ENCODE assay signal across 24 cellular contexts in the genomic region with DNA sequence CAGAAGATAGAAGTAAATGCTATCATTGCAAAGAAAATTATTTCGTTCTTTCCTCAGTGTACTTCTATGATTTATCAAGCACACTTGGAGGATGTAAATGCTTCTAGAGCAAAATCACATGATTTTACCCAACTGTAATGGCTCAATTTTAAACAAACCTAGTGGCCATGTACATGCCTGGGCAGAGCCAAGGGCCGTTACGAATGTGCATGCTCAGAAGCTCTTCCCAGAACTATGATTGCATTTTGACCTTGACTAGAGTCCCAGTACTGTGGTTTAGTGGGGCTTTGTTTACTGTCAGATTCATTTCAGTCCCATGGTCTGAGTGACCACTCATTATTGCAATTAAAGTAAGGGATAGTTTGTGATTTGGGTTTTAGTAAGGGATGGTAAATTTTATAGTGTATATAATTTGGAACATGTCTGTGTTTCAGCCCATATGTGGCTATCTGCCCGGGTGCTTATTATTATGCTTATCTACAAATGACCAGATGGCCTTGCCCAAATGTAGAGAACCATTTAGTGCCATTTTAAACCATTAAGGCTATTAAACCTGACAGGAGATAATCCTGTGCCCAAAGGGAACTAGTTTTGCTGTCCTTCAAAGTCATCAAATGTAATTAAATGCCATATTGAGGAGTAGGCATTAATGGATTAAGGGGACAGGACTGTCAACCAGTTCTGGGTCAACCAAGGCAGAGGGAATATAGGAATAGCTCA.
A peak's percentile ranks its signal among the peaks of the same experiment; 100 is the strongest.
DNase-seq lines count a peak whose midpoint lies in the region; ATAC-seq, FAIRE-seq and TF ChIP-seq lines count a peak whose summit lies in the region.
"Had no signal": no experiment of that assay in that cellular context is flagged by ENCODE, and none has a peak within 500 bp of the region (broad histone marks: within the 10 kb centered on the region; RNA-seq: fewer than 3 reads in every experiment).

No MANE protein-coding gene starts in this region.

- no peaks in the 10 kb centered on the region for H4K20me1 ChIP-seq in HepG2 (ENCODE audit: insufficient read depth, low read length)

- H3K27ac Mint-ChIP-seq in immature natural killer cell = no peak overlapping the region
- H3K27ac Mint-ChIP-seq: B cell; CD4-positive, CD25-positive, alpha-beta regulatory T cell had no signal

- POLR2A ChIA-PET in HepG2 (lab: Yijun Ruan, JAX) = no interaction called here

- H3K4me1 ChIP-seq in HepG2 (ENCODE audit: insufficient read depth, low read length) = peaks cover 10% of the 10 kb centered on the region; the same call in 1 of the 2 replicates

- TF ChIP-seq POLR2A in HepG2 (IDR thresholded peaks at IDR 0.05; ENCODE audit: insufficient read depth in 1 of 2, low read depth in 2 of 2, low read length in 2 of 2) = no peak

- H3K79me2 ChIP-seq in HepG2 (ENCODE audit: insufficient read depth, low read length) = no peaks in the 10 kb centered on the region

- FAIRE-seq in bronchial epithelial cell (lab: Jason Lieb, UNC) = no peak
- no peak for FAIRE-seq in HepG2 (lab: Jason Lieb, UNC)
- FAIRE-seq: GM12878, GM18507, H1, K562 had no signal

- under 1% methylated on average over 4 of the region's 4 CpGs for WGBS in HepG2 (ENCODE audit: low lambda C conversion rate)

- H3K4me2 ChIP-seq in HepG2 (ENCODE audit: low read depth, low read length) = peak overlapping the region; percentile 14; the same call in 1 of the 2 replicates
- H3K4me2 ChIP-seq: PC-9 had no signal

- peaks cover 2% of the 10 kb centered on the region for H3K27me3 ChIP-seq in bronchial epithelial cell (ENCODE audit: control insufficient read depth, insufficient read depth, low read length)
- H3K27me3 ChIP-seq in HepG2 (ENCODE audit: control insufficient read depth in 1 of 2, insufficient read depth in 2 of 2, low read length in 2 of 2) = 0 out of 5 replicates have a peak, but pooled peaks cover 0 to 3% of the 10 kb centered on the region in 2 experiments

- TF ChIP-seq RAD21 in HepG2 (CRISPR knock-in tag; IDR thresholded peaks at IDR 0.05) = no peak

- no peak overlapping the region for H2AFZ ChIP-seq in HepG2 (ENCODE audit: low read length)
- H2AFZ ChIP-seq: PC-9 had no signal

- in situ Hi-C loops in HepG2 (cut with HindIII; ENCODE audit: extremely low pct_ligation_motif_present, low pct_unique_long_range_greater_than_20kb) = no loop called here

- no peak overlapping the region for H3K27ac ChIP-seq in HepG2 (ENCODE audit: extremely low read length, insufficient read depth, low read length)
- H3K27ac ChIP-seq: PC-9 had no signal

- H3K9ac ChIP-seq in HepG2 (ENCODE audit: insufficient read depth, low read depth, low read length) = no peak overlapping the region

- no peak for TF ChIP-seq CTCF in bronchial epithelial cell (IDR thresholded peaks at IDR 0.05; ENCODE audit: insufficient read depth, low read length, severe bottlenecking)
- TF ChIP-seq CTCF in HepG2 (CRISPR knock-in tag; IDR thresholded peaks at IDR 0.05) = no peak

- H3K36me3 Mint-ChIP-seq in immature natural killer cell = no peaks in the 10 kb centered on the region
- H3K36me3 Mint-ChIP-seq: CD4-positive, CD25-positive, alpha-beta regulatory T cell had no signal

- H3K4me1 Mint-ChIP-seq in immature natural killer cell = no peaks in the 10 kb centered on the region
- H3K4me1 Mint-ChIP-seq: B cell; CD4-positive, CD25-positive, alpha-beta regulatory T cell had no signal

- BruUV-seq in HepG2 (replicated peaks; lab: Mats Ljungman, UMichigan) = no TSS peak

- H3K27me3 Mint-ChIP-seq in immature natural killer cell (ENCODE audit: low read depth in 3 of 3) = peaks cover 0 to 2% (median 0%) of the 10 kb centered on the region in 3 donors

- H3K4me3 ChIP-seq in bronchial epithelial cell (ENCODE audit: low read depth, low read length) (no peak overlapping the region), HepG2 (replicated peaks in 1 of 3; ENCODE audit: insufficient read depth in 1 of 3, low read depth in 2 of 3, low read length in 3 of 3) (no peak overlapping the region)
- H3K4me3 ChIP-seq: GM12878, K562, PC-9 had no signal

- no peaks in the 10 kb centered on the region for H3K9me3 ChIP-seq in HepG2 (ENCODE audit: low read length)

- H3K36me3 ChIP-seq in bronchial epithelial cell (ENCODE audit: control insufficient read depth, insufficient read depth, low read length) (no peaks in the 10 kb centered on the region), HepG2 (replicated peaks in 1 of 2; ENCODE audit: control insufficient read depth in 1 of 2, insufficient read depth in 2 of 2, low read length in 2 of 2) (no peaks in the 10 kb centered on the region)

- peak; percentile 79 for ATAC-seq in HepG2
- ATAC-seq: GM12878, K562 had no signal

- intact Hi-C loops in HepG2 (cut with micrococcal nuclease; ENCODE audit: unreplicated experiment) = no loop called here

- CTCF ChIA-PET in HepG2 (lab: Yijun Ruan, JAX; ENCODE audit: low intra/inter-chr PET ratio, low total read pairs) = no interaction called here

- H3K4me3 Mint-ChIP-seq in immature natural killer cell = no peak overlapping the region
- H3K4me3 Mint-ChIP-seq: B cell; CD4-positive, CD25-positive, alpha-beta regulatory T cell had no signal

- no peak for TF ChIP-seq EP300 in HepG2 (IDR thresholded peaks at IDR 0.05; ENCODE audit: low read depth in 2 of 2, low read length in 2 of 2)
- TF ChIP-seq EP300 in HepG2 (CRISPR knock-in tag; IDR thresholded peaks at IDR 0.05; ENCODE audit: borderline replicate concordance) = no peak

- DNase-seq in NCI-H2227 (lab: John Stamatoyannopoulos, UW; ENCODE audit: unreplicated experiment) (peak; percentile 21), NCI-H2227 treated with DMSO at 0.1 percent for 48 hours (lab: John Stamatoyannopoulos, UW) (no peak), NCI-H524 treated with DMSO at 0.1 percent for 48 hours (lab: John Stamatoyannopoulos, UW) (peak; percentile 96), bronchial epithelial cell (ENCODE audit: low read depth) (peak; percentile 49), HepG2 (ENCODE audit: low spot score) (peak; percentile 34), immature natural killer cell (no peak), cerebellar nuclear complex (lab: John Stamatoyannopoulos, UW) (no peak)
- DNase-seq in activated CD4-positive, alpha-beta T cell treated with anti-CD3 and anti-CD28 coated beads, Interleukin-2, amount 50 U/mL, for 4 hours = no peak
- DNase-seq: 8988T; CD4-positive, CD25-positive, alpha-beta regulatory T cell; COR-L47; EL; NCI-H1105 treated with DMSO at 0.1 percent for 48 hours; NCI-H1694; NCI-H2081 treated with DMSO at 0.1 percent for 48 hours; NCI-H226; NCI-H526 treated with DMSO at 0.1 percent for 48 hours; PC-9; SW 1271 had no signal

- H3K9me3 Mint-ChIP-seq in immature natural killer cell = no peaks in the 10 kb centered on the region
- H3K9me3 Mint-ChIP-seq: CD4-positive, CD25-positive, alpha-beta regulatory T cell had no signal

TF ChIP-seq in HepG2, 621 proteins besides CTCF, POLR2A, EP300 and RAD21 (continues in another document):
- TF ChIP-seq FOXA3 (CRISPR knock-in tag; IDR thresholded peaks at IDR 0.05) = 0 out of 2 replicates have a peak, but pooled peaks have one; percentile 16
- 0 out of 2 replicates have a peak, but pooled peaks have one; percentile 53 for TF ChIP-seq ZNF12 (CRISPR knock-in tag; IDR thresholded peaks at IDR 0.05)
- TF ChIP-seq TP53 (CRISPR knock-in tag; conservative IDR thresholded peaks at IDR 0.05) = peak; percentile 84; the same call in 1 of the 2 replicates
- TF ChIP-seq FOSL1 (CRISPR knock-in tag; IDR thresholded peaks at IDR 0.05; ENCODE audit: borderline replicate concordance) = no peak
- 0 out of 2 replicates have a peak, but pooled peaks have one; percentile 7 for TF ChIP-seq FOSL2 (CRISPR knock-in tag; IDR thresholded peaks at IDR 0.05)
- TF ChIP-seq, protein P1, sequence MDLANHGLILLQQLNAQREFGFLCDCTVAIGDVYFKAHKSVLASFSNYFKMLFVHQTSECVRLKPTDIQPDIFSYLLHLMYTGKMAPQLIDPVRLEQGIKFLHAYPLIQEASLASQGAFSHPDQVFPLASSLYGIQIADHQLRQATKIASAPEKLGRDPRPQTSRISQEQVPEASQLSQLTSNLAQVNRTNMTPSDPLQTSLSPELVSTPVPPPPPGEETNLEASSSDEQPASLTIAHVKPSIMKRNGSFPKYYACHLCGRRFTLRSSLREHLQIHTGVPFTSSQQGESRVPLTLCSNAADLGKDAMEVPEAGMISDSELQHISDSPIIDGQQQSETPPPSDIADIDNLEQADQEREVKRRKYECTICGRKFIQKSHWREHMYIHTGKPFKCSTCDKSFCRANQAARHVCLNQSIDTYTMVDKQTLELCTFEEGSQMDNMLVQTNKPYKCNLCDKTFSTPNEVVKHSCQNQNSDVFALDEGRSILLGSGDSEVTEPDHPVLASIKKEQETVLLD (CRISPR knock-in tag; IDR thresholded peaks at IDR 0.05; ENCODE audit: low read depth) = no peak
- 0 out of 2 replicates have a peak, but pooled peaks have one; percentile 34 for TF ChIP-seq HOMEZ (CRISPR knock-in tag; IDR thresholded peaks at IDR 0.05; ENCODE audit: low read depth)
- TF ChIP-seq ZNF644 (CRISPR knock-in tag; IDR thresholded peaks at IDR 0.05; ENCODE audit: low read depth) = peak; percentile 80
- peak; percentile 31; the same call in 1 of the 2 replicates for TF ChIP-seq GATAD2A (CRISPR knock-in tag; IDR thresholded peaks at IDR 0.05)

Comparison
In these comparisons a context has a peak if more than half of its experiments do, and no peak if none do; other contexts are left out.
1. DNase-seq: peak in NCI-H2227 (single experiment), NCI-H524 treated with DMSO at 0.1 percent for 48 hours (single experiment), bronchial epithelial cell (single experiment) and HepG2 (single experiment); none in NCI-H2227 treated with DMSO at 0.1 percent for 48 hours (single experiment), activated CD4-positive, alpha-beta T cell treated with anti-CD3 and anti-CD28 coated beads, Interleukin-2, amount 50 U/mL, for 4 hours (0 of 2), immature natural killer cell (0 of 3) and cerebellar nuclear complex (0 of 2).